In the genomic region with DNA sequence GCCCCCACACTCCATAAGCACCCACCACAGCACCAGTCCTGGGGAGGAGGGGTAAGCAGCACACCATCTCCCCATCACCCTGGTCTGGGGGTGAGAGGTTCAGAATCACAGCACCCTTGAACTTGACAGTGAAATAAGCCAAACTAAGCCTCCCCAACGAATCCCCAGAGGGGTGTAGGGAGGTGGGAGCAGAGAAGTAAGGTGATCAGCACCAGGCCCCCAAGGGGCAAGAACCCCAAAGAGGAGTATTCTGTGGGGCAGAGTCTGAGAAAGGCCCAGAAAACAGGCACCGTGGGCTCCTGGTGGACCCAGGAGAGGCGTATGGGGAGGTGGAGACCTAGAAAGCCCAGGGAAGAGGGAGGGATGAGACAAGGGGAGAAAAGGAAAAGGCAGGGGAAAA, we compare ENCODE assay signal across 1 cellular context.
TF ChIP-seq lines count a peak whose summit lies in the region.

No MANE protein-coding gene starts in this region.

TF ChIP-seq in H1, 55 proteins besides CTCF, POLR2A, EP300 and RAD21 (continued from another document):
- TF ChIP-seq EGR1 (IDR thresholded peaks at IDR 0.05; ENCODE audit: borderline replicate concordance, low read depth, low read length) = no peak
- TF ChIP-seq EZH2 (IDR thresholded peaks at IDR 0.05; ENCODE audit: low read depth, low read length, severe bottlenecking) = no peak
- TF ChIP-seq TEAD4 (IDR thresholded peaks at IDR 0.05; ENCODE audit: low read depth, low read length) = no peak
- TF ChIP-seq BACH1 (IDR thresholded peaks at IDR 0.05; ENCODE audit: low read length) = no peak
- TF ChIP-seq CHD2 (IDR thresholded peaks at IDR 0.05; ENCODE audit: low read length) = no peak
- no peak for TF ChIP-seq KDM4A (IDR thresholded peaks at IDR 0.05; ENCODE audit: low read depth, low read length, severe bottlenecking)
